1 cellular context compared by ENCODE assay signal in the genomic region with DNA sequence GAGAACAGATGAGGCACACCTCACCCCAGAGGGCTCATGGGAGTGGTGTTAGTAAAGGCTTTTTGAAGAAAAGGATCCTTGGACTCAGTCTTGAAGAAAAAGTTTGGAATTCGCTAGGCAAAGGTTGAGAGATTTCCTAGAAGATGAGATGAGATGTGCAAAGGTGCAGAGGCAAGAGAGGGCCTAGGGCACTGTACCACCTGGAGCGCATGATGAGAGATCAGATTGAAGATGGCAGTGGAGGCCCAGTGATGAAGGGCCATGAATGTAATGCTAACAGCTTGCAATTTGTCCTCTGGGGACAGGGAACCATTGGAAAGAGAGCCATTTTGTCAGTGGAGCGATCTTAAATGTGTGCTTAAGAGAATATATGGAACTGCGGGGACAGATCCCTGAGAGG.
TF ChIP-seq lines count a peak whose summit lies in the region.

No MANE protein-coding gene starts in this region.

TF ChIP-seq in IMR-90, 13 proteins besides CTCF, POLR2A, EP300 and RAD21:
- TF ChIP-seq RFX5 (IDR thresholded peaks at IDR 0.05; ENCODE audit: low read depth, low read length) (no peak), CHD1 (IDR thresholded peaks at IDR 0.05; ENCODE audit: low read depth, low read length) (no peak), MAFK (IDR thresholded peaks at IDR 0.05; ENCODE audit: low read depth, low read length) (no peak), BHLHE40 (IDR thresholded peaks at IDR 0.05; ENCODE audit: low read depth, low read length) (no peak), NFE2L2 (IDR thresholded peaks at IDR 0.05; ENCODE audit: low read depth, low read length) (no peak), RCOR1 (IDR thresholded peaks at IDR 0.05; ENCODE audit: insufficient replicate concordance, low read length) (no peak), SMC3 (IDR thresholded peaks at IDR 0.05; ENCODE audit: low read depth, low read length) (no peak), MAZ (IDR thresholded peaks at IDR 0.05; ENCODE audit: borderline replicate concordance, low read depth, low read length) (no peak), CEBPB (IDR thresholded peaks at IDR 0.05; ENCODE audit: low read depth, low read length) (no peak), MXI1 (IDR thresholded peaks at IDR 0.05; ENCODE audit: borderline replicate concordance, low read depth, low read length) (no peak), FOS (IDR thresholded peaks at IDR 0.05; ENCODE audit: low read depth, low read length) (no peak)
- TF ChIP-seq, protein P1, sequence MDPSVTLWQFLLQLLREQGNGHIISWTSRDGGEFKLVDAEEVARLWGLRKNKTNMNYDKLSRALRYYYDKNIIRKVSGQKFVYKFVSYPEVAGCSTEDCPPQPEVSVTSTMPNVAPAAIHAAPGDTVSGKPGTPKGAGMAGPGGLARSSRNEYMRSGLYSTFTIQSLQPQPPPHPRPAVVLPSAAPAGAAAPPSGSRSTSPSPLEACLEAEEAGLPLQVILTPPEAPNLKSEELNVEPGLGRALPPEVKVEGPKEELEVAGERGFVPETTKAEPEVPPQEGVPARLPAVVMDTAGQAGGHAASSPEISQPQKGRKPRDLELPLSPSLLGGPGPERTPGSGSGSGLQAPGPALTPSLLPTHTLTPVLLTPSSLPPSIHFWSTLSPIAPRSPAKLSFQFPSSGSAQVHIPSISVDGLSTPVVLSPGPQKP (IDR thresholded peaks at IDR 0.05; ENCODE audit: borderline replicate concordance, low read depth, low read length), result no peak
- TF ChIP-seq, protein P2, sequence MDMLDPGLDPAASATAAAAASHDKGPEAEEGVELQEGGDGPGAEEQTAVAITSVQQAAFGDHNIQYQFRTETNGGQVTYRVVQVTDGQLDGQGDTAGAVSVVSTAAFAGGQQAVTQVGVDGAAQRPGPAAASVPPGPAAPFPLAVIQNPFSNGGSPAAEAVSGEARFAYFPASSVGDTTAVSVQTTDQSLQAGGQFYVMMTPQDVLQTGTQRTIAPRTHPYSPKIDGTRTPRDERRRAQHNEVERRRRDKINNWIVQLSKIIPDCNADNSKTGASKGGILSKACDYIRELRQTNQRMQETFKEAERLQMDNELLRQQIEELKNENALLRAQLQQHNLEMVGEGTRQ (IDR thresholded peaks at IDR 0.05; ENCODE audit: low read depth, low read length), result no peak
